33 cellular contexts compared by ENCODE assay signal in genomic region chr10:5323446-5323845, GRCh38. TPM values are rescaled to one million over a fixed set of nuclear protein-coding genes. Genes with fewer than 3 reads are reported as not detected.
"Had no signal": no experiment of that assay in that cellular context is flagged by ENCODE, and none has a peak within 500 bp of the region (broad histone marks: within the 10 kb centered on the region; RNA-seq: fewer than 3 reads in every experiment).

No MANE protein-coding gene starts in this region.

- H3K27ac ChIP-seq: brain microvascular endothelial cell, cardiac muscle cell, RWPE1, SJCRH30, SK-N-MC had no signal

- H3K4me1 ChIP-seq: SJCRH30 had no signal

- H3K9me3 Mint-ChIP-seq: activated T-helper 17 cell treated with anti-CD3 and anti-CD28 coated beads, Interleukin-2, amount 50 U/mL, for 72 hours; central memory CD8-positive, alpha-beta T cell had no signal

- H3K27ac Mint-ChIP-seq: activated CD4-positive, alpha-beta T cell treated with anti-CD3 and anti-CD28 coated beads, Interleukin-2, amount 10 ng/mL, durations not matched to agents 24 days and 14 days; activated CD8-positive, alpha-beta T cell treated with anti-CD3 and anti-CD28 coated beads for 36 hours; activated naive CD8-positive, alpha-beta T cell treated with anti-CD3 and anti-CD28 coated beads for 36 hours; activated T-cell treated with anti-CD3 and anti-CD28 coated beads, Interleukin-2, amount 50 U/mL, for 72 hours; activated T-helper 17 cell treated with anti-CD3 and anti-CD28 coated beads, Interleukin-2, amount 50 U/mL, for 72 hours had no signal

- DNase-seq: activated CD4-positive, alpha-beta T cell treated with anti-CD3 and anti-CD28 coated beads, Interleukin-2, amount 10 ng/mL, durations not matched to agents 24 days and 14 days; activated CD4-positive, alpha-beta T cell treated with anti-CD3 and anti-CD28 coated beads, Interleukin-2, amount 50 U/mL, for 4 hours; activated CD8-positive, alpha-beta T cell treated with anti-CD3 and anti-CD28 coated beads for 36 hours; activated effector memory CD4-positive, alpha-beta T cell treated with anti-CD3 and anti-CD28 coated beads, Interleukin-2, amount 50 U/mL, for 16 hours; activated naive CD4-positive, alpha-beta T cell; activated naive CD4-positive, alpha-beta T cell treated with anti-CD3 and anti-CD28 coated beads, Interleukin-2, amount 50 U/mL, for 16 hours; activated naive CD8-positive, alpha-beta T cell treated with anti-CD3 and anti-CD28 coated beads for 36 hours; activated T-cell treated with anti-CD3 and anti-CD28 coated beads, Interleukin-2, amount 50 U/mL, for 1 hour; activated T-cell treated with anti-CD3 and anti-CD28 coated beads, Interleukin-2, amount 50 U/mL, for 72 hours; amniotic stem cell; aorta; brain microvascular endothelial cell; Karpas-422; MG63; NCI-H1048; NCI-H1105 treated with DMSO at 0.1 percent for 48 hours; NCI-H1436; NCI-H1694; NCI-H1930; NCI-H2081 treated with DMSO at 0.1 percent for 48 hours; NCI-H345; NCI-H524 treated with DMSO at 0.1 percent for 48 hours; SJCRH30 had no signal

- ATAC-seq: activated CD8-positive, alpha-beta T cell treated with anti-CD3 and anti-CD28 coated beads for 36 hours; activated T-cell treated with anti-CD3 and anti-CD28 coated beads, Interleukin-2, amount 50 U/mL, for 72 hours; activated T-helper 17 cell treated with anti-CD3 and anti-CD28 coated beads, Interleukin-2, amount 50 U/mL, for 72 hours; Right ventricle myocardium inferior had no signal

- H3K27me3 Mint-ChIP-seq: activated CD8-positive, alpha-beta T cell treated with anti-CD3 and anti-CD28 coated beads for 36 hours; activated naive CD8-positive, alpha-beta T cell treated with anti-CD3 and anti-CD28 coated beads for 36 hours; activated T-helper 17 cell treated with anti-CD3 and anti-CD28 coated beads, Interleukin-2, amount 50 U/mL, for 72 hours had no signal

- H3K9me3 ChIP-seq: MG63, SJCRH30 had no signal

- H3K4me1 Mint-ChIP-seq: activated T-helper 17 cell treated with anti-CD3 and anti-CD28 coated beads, Interleukin-2, amount 50 U/mL, for 72 hours; central memory CD8-positive, alpha-beta T cell had no signal

- H3K4me3 ChIP-seq: cardiac muscle cell, MG63, SJCRH30, SK-N-MC had no signal

- H3K4me3 Mint-ChIP-seq: activated CD4-positive, alpha-beta T cell treated with anti-CD3 and anti-CD28 coated beads, Interleukin-2, amount 10 ng/mL, durations not matched to agents 24 days and 14 days; activated CD8-positive, alpha-beta T cell treated with anti-CD3 and anti-CD28 coated beads for 36 hours; activated naive CD8-positive, alpha-beta T cell treated with anti-CD3 and anti-CD28 coated beads for 36 hours; activated T-cell treated with anti-CD3 and anti-CD28 coated beads, Interleukin-2, amount 50 U/mL, for 72 hours; activated T-helper 17 cell treated with anti-CD3 and anti-CD28 coated beads, Interleukin-2, amount 50 U/mL, for 72 hours; central memory CD8-positive, alpha-beta T cell had no signal

- H3K27me3 ChIP-seq: brain microvascular endothelial cell, cardiac muscle cell, MG63, SJCRH30 had no signal

- H3K36me3 ChIP-seq: brain microvascular endothelial cell, cardiac muscle cell, MG63, SJCRH30 had no signal

RNA-seq across cellular contexts. Expression of gene UCN3, which starts 41.3 kb away (rescaled TPM):
- total RNA-seq: activated CD4-positive, alpha-beta T cell treated with anti-CD3 and anti-CD28 coated beads, Interleukin-2, amount 10 ng/mL, durations not matched to agents 24 days and 14 days; activated CD8-positive, alpha-beta memory T cell treated with anti-CD3 and anti-CD28 coated beads for 36 hours; activated CD8-positive, alpha-beta T cell treated with anti-CD3 and anti-CD28 coated beads for 36 hours; activated naive CD8-positive, alpha-beta T cell treated with anti-CD3 and anti-CD28 coated beads for 36 hours; activated T-cell treated with anti-CD3 and anti-CD28 coated beads, Interleukin-2, amount 50 U/mL, for 72 hours; activated T-helper 17 cell treated with anti-CD3 and anti-CD28 coated beads, Interleukin-2, amount 50 U/mL, for 72 hours; aorta; cardiac muscle cell; NCI-H460; Right ventricle myocardium inferior; T-helper 1 cell treated with Interleukin-12 subunit alpha and Interleukin-12 subunit beta and Interleukin-4 antibody, amounts not matched to agents 30 ng/mL and 1 ng/mL, for 36 hours; T-helper 2 cell treated with Interferon-gamma antibody and Interleukin-4, amounts not matched to agents 100 ng/mL and 5 ng/mL, for 36 hours had no signal
- polyA plus RNA-seq: cardiac muscle cell had no signal
